In the genomic region with DNA sequence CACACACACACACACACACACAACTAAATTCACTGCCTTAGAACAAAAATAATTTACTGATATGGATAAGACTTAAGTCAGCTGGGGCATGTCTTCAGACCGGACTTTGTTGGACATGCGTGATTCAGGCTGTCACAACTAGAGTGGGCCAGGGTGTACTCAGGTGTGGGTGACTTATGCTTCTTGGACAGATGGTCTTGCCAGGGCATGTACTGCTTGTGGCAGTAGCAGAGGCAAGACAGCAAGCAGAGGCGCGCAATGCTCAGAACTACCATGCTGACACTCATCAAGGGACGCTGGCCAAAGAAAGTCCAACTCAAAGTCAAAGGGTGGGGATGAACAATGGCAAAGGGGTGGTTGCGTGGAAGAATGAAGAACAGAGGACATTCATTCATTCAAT, we compare ENCODE assay signal across 34 cellular contexts.
"Had no signal": no experiment of that assay in that cellular context is flagged by ENCODE, and none has a peak within 500 bp of the region (broad histone marks: within the 10 kb centered on the region; RNA-seq: fewer than 3 reads in every experiment).

No MANE protein-coding gene starts in this region.

- DNase-seq: activated CD4-positive, alpha-beta T cell treated with anti-CD3 and anti-CD28 coated beads for 1 hour; activated CD4-positive, alpha-beta T cell treated with anti-CD3 and anti-CD28 coated beads for 48 hours; activated CD4-positive, alpha-beta T cell treated with anti-CD3 and anti-CD28 coated beads, Interleukin-2, amount 50 U/mL, for 4 hours; activated CD4-positive, CD25-positive, alpha-beta regulatory T cell; activated CD8-positive, alpha-beta T cell treated with anti-CD3 and anti-CD28 coated beads for 36 hours; activated effector memory CD4-positive, alpha-beta T cell treated with anti-CD3 and anti-CD28 coated beads, Interleukin-2, amount 50 U/mL, for 16 hours; activated naive CD4-positive, alpha-beta T cell; activated naive CD4-positive, alpha-beta T cell treated with anti-CD3 and anti-CD28 coated beads, Interleukin-2, amount 50 U/mL, for 16 hours; activated naive CD8-positive, alpha-beta T cell treated with anti-CD3 and anti-CD28 coated beads for 36 hours; activated T-cell treated with anti-CD3 and anti-CD28 coated beads, Interleukin-2, amount 50 U/mL, for 1 hour; activated T-cell treated with anti-CD3 and anti-CD28 coated beads, Interleukin-2, amount 50 U/mL, for 72 hours; amniotic stem cell; aorta; brain microvascular endothelial cell; Kasumi-1; KG1; MG63; NCI-H1048; NCI-H1436 treated with DMSO at 0.1 percent for 48 hours; NCI-H187; NCI-H2081; NCI-H2171 treated with DMSO at 0.1 percent for 48 hours; NCI-H2227 treated with DMSO at 0.1 percent for 48 hours; NCI-H446; NCI-H510A treated with DMSO at 0.1 percent for 48 hours; NCI-H526 treated with DMSO at 0.1 percent for 48 hours; NCI-H774; SHP77; SJCRH30; T1000; WERI-Rb-1 had no signal

- H3K27ac ChIP-seq: brain microvascular endothelial cell, SJCRH30, SK-N-MC, WERI-Rb-1 had no signal

- H3K27ac Mint-ChIP-seq: activated CD8-positive, alpha-beta T cell treated with anti-CD3 and anti-CD28 coated beads for 36 hours; activated naive CD8-positive, alpha-beta T cell treated with anti-CD3 and anti-CD28 coated beads for 36 hours; activated T-cell treated with anti-CD3 and anti-CD28 coated beads, Interleukin-2, amount 50 U/mL, for 72 hours; activated T-helper 17 cell treated with anti-CD3 and anti-CD28 coated beads, Interleukin-2, amount 50 U/mL, for 72 hours had no signal

- H3K27me3 ChIP-seq: brain microvascular endothelial cell, MG63, SJCRH30 had no signal

- H3K36me3 Mint-ChIP-seq: activated naive CD8-positive, alpha-beta T cell treated with anti-CD3 and anti-CD28 coated beads for 36 hours had no signal

- ATAC-seq: activated CD8-positive, alpha-beta T cell treated with anti-CD3 and anti-CD28 coated beads for 36 hours; activated T-cell treated with anti-CD3 and anti-CD28 coated beads, Interleukin-2, amount 50 U/mL, for 72 hours; activated T-helper 17 cell treated with anti-CD3 and anti-CD28 coated beads, Interleukin-2, amount 50 U/mL, for 72 hours; Panc1 had no signal

- H3K4me3 Mint-ChIP-seq: activated CD8-positive, alpha-beta T cell treated with anti-CD3 and anti-CD28 coated beads for 36 hours; activated naive CD8-positive, alpha-beta T cell treated with anti-CD3 and anti-CD28 coated beads for 36 hours; activated T-cell treated with anti-CD3 and anti-CD28 coated beads, Interleukin-2, amount 50 U/mL, for 72 hours; activated T-helper 17 cell treated with anti-CD3 and anti-CD28 coated beads, Interleukin-2, amount 50 U/mL, for 72 hours had no signal

- H3K4me1 Mint-ChIP-seq: activated naive CD8-positive, alpha-beta T cell treated with anti-CD3 and anti-CD28 coated beads for 36 hours; activated T-helper 17 cell treated with anti-CD3 and anti-CD28 coated beads, Interleukin-2, amount 50 U/mL, for 72 hours had no signal

- H3K27me3 Mint-ChIP-seq: activated CD8-positive, alpha-beta T cell treated with anti-CD3 and anti-CD28 coated beads for 36 hours; activated naive CD8-positive, alpha-beta T cell treated with anti-CD3 and anti-CD28 coated beads for 36 hours; activated T-helper 17 cell treated with anti-CD3 and anti-CD28 coated beads, Interleukin-2, amount 50 U/mL, for 72 hours had no signal

- H3K4me1 ChIP-seq: SJCRH30 had no signal

- H3K9me3 ChIP-seq: MG63, SJCRH30 had no signal

- H3K36me3 ChIP-seq: brain microvascular endothelial cell, MG63, SJCRH30, WERI-Rb-1 had no signal

- H3K4me3 ChIP-seq: MG63, SJCRH30, SK-N-MC had no signal
